ENCODE assay signal across 10 cellular contexts in the genomic region with DNA sequence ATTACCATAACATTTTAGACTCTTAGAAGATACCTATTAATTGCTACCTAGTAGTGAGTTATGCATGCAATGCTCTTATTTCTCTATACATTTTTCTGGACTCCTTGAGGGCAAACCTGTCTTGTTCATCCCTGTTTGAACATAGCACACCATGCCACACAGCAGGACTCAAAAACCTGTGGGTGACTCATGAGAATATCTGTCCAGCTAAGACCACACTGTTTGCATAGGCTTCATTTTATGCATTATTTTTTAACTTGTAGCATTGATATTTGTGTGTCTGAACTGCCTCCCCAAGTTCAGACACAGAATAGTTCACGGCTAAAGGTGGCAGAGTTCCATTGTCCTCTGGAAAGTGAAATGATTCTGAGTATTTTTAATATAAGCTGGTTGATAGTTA. TPM values are rescaled to one million over a fixed set of nuclear protein-coding genes. Genes with fewer than 3 reads are reported as not detected.
DNase-seq lines count a peak whose midpoint lies in the region; ATAC-seq and TF ChIP-seq lines count a peak whose summit lies in the region.
"Had no signal": no experiment of that assay in that cellular context is flagged by ENCODE, and none has a peak within 500 bp of the region (broad histone marks: within the 10 kb centered on the region; RNA-seq: fewer than 3 reads in every experiment).

No MANE protein-coding gene starts in this region.

- no peaks in the 10 kb centered on the region for H3K9me2 ChIP-seq in hepatocyte (replicated peaks; ENCODE audit: insufficient read depth)

- no peak for TF ChIP-seq EP300 in stomach (IDR thresholded peaks at IDR 0.05)

- DNase-seq in SW480 (ENCODE audit: low spot score): peak; percentile 33
- no peak for DNase-seq in hepatocyte (ENCODE audit: low spot score)
- DNase-seq in stomach: no peak
- no peak for DNase-seq in pons (ENCODE audit: low spot score)
- no peak for DNase-seq in retina
- no peak for DNase-seq in COLO668 (lab: John Stamatoyannopoulos, UW; ENCODE audit: unreplicated experiment)
- DNase-seq in cortex of kidney (lab: John Stamatoyannopoulos, UW): no peak
- DNase-seq: activated T-cell treated with anti-CD3 and anti-CD28 coated beads, Interleukin-2, amount 50 U/mL, for 24 hours; SHP77 treated with DMSO at 0.1 percent for 48 hours had no signal

- WGBS in hepatocyte (ENCODE audit: low lambda C conversion rate, missing lambda C conversion rate): 58% methylated on average over 1 of the region's 1 CpG
- 26 to 56% (median 35%) methylated on average over 1 of the region's 1 CpG for WGBS in stomach, 5 donors

- H3K79me2 ChIP-seq in hepatocyte: peaks cover 26% of the 10 kb centered on the region

- ATAC-seq in GM21619 (IDR thresholded peaks at IDR 0.05; ENCODE audit: unreplicated experiment): peak; percentile 18

- no peaks in the 10 kb centered on the region for H3K9me3 ChIP-seq in hepatocyte (ENCODE audit: low read depth)
- no peaks in the 10 kb centered on the region for H3K9me3 ChIP-seq in stomach

- H2AFZ ChIP-seq in hepatocyte: no peak overlapping the region

- H3K27ac ChIP-seq in hepatocyte: peak overlapping the region; percentile 84
- peak overlapping the region in 4 of 5 donors; percentile 71 to 80 (median 78) for H3K27ac ChIP-seq in stomach

- H3K4me1 ChIP-seq in hepatocyte (ENCODE audit: insufficient read depth): peaks cover 52% of the 10 kb centered on the region
- H3K4me1 ChIP-seq in stomach: peaks cover 24 to 74% (median 54%) of the 10 kb centered on the region in 4 donors

- TF ChIP-seq CTCF in hepatocyte (IDR thresholded peaks at IDR 0.05; ENCODE audit: poor library complexity) (no peak), stomach (IDR thresholded peaks at IDR 0.05) (no peak)

- no peak for TF ChIP-seq POLR2A in stomach (IDR thresholded peaks at IDR 0.05)

- H3K4me2 ChIP-seq in hepatocyte: peak overlapping the region; percentile 68

- H3K4me3 ChIP-seq in hepatocyte (peak overlapping the region; percentile 4), stomach (peak overlapping the region; percentile 5 to 45 (median 36))

- peaks cover 5% of the 10 kb centered on the region for H4K20me1 ChIP-seq in hepatocyte (ENCODE audit: insufficient read depth, poor library complexity, severe bottlenecking)

- no peaks in the 10 kb centered on the region for H3K27me3 ChIP-seq in hepatocyte
- H3K27me3 ChIP-seq in stomach: no peaks in the 10 kb centered on the region

- intact Hi-C loops in stomach (cut with DNase I; ENCODE audit: low total_unique reads): no loop called here

- H3K36me3 ChIP-seq in hepatocyte (replicated peaks; ENCODE audit: insufficient read depth, low read depth) (no peaks in the 10 kb centered on the region), stomach (no peaks in the 10 kb centered on the region)

RNA-seq across cellular contexts. Expression of a gene that starts 1.8 kb away (rescaled TPM):
- total RNA-seq in hepatocyte (185 and 195 TPM in 2 replicates), stomach (10 to 100 TPM in 3 of 5 donors, under 1 TPM in 2; 0.58 to 42.3 (median 17.4) TPM)
- polyA plus RNA-seq in hepatocyte (325 and 347 TPM in 2 replicates), stomach (10 to 100 TPM; 21.0 to 60.2 (median 45.5) TPM)
